Comparison of ENCODE assay signal across 9 cellular contexts in the genomic region with DNA sequence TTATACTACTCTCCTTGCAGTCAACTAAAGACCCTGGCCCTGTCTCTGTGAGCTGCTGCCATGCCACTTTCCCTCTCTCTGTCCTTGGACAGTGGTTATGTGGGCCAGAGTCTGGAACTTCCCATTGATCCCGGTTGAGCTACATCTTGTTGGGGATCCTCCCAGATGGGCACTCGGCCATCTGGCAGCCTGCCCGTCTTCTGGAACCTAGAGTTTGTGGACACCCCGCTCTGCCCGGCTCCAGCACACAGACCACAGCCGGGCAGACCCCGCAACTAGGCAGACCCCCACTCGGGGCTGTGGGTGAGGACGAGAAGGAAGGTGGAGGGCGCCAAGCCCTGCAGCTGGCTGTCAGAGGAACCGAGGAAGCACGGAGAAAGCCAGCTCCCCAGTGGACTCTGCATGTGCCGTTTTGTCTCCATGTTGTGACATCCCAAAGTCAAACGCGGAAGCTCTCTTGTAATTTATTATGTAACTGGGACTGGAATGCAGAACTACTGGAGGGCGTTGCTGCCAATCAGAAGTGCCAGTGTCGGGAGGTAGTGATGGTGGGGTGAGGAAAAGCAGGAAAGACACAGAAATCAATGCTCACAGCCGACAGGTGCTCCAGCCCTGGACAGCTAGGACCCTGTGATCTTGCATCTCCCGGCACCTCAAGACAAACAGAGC.
DNase-seq lines count a peak whose midpoint lies in the region; ATAC-seq, FAIRE-seq and TF ChIP-seq lines count a peak whose summit lies in the region.
"Had no signal": no experiment of that assay in that cellular context is flagged by ENCODE, and none has a peak within 500 bp of the region (broad histone marks: within the 10 kb centered on the region; RNA-seq: fewer than 3 reads in every experiment).

No MANE protein-coding gene starts in this region.

- peaks cover 0 to 35% (median 8%) of the 10 kb centered on the region in 3 donors for H3K27me3 ChIP-seq in psoas muscle (ENCODE audit: insufficient read depth in 3 of 3, low read length in 2 of 3)

- ATAC-seq in left cardiac atrium = peak; percentile 22 to 60
- ATAC-seq in psoas muscle = peak in 2 of 4 donors; percentile 40 to 44
- ATAC-seq in HG03442 (IDR thresholded peaks at IDR 0.05; ENCODE audit: unreplicated experiment) = no peak
- ATAC-seq in GM18498 (IDR thresholded peaks at IDR 0.05; ENCODE audit: unreplicated experiment) = no peak

- intact Hi-C loops in left cardiac atrium (cut with DNase I) = no loop called here
- intact Hi-C loops in psoas muscle (cut with DNase I) = no loop called here

- no peaks in the 10 kb centered on the region for H3K36me3 ChIP-seq in psoas muscle (ENCODE audit: insufficient read depth in 1 of 2, low read depth in 1 of 2)

- H3K9me3 ChIP-seq in psoas muscle = no peaks in the 10 kb centered on the region

- FAIRE-seq in D721Med (lab: Jason Lieb, UNC) = no peak
- FAIRE-seq: TTC549 had no signal

- 10 to 19% (median 14%) methylated on average over 19 of the region's 19 CpGs for WGBS in psoas muscle, 3 donors

- DNase-seq in DMS79 treated with DMSO at 0.1 percent for 48 hours (lab: John Stamatoyannopoulos, UW) (peak; percentile 68), NCI-H69 (lab: John Stamatoyannopoulos, UW) (peak; percentile 72), left cardiac atrium (peak; percentile 46), psoas muscle (peak; percentile 67 to 76), D721Med (ENCODE audit: insufficient read length, low spot score) (no peak), NCI-H2171 (lab: John Stamatoyannopoulos, UW) (no peak)

- no peak for TF ChIP-seq CTCF in psoas muscle (IDR thresholded peaks at IDR 0.05)
- TF ChIP-seq CTCF in D721Med (IDR thresholded peaks at IDR 0.05; ENCODE audit: insufficient read depth, missing control alignments) = no peak

- no peak overlapping the region for H3K27ac ChIP-seq in psoas muscle

- H3K4me1 ChIP-seq in psoas muscle = no peaks in the 10 kb centered on the region

- H3K4me3 ChIP-seq in psoas muscle = no peak overlapping the region

Comparison
In these comparisons a context has a peak if more than half of its experiments do, and no peak if none do; other contexts are left out.
1. DNase-seq: peak in DMS79 treated with DMSO at 0.1 percent for 48 hours (single experiment), NCI-H69 (single experiment), left cardiac atrium (single experiment) and psoas muscle (2 of 2); none in D721Med (single experiment) and NCI-H2171 (single experiment).
2. ATAC-seq: peak in left cardiac atrium (2 of 2); none in HG03442 (single experiment) and GM18498 (single experiment).